ENCODE assay signal across 9 cellular contexts in genomic region chr10:68231106-68231901, GRCh38. TPM values are rescaled to one million over a fixed set of nuclear protein-coding genes. Genes with fewer than 3 reads are reported as not detected.
DNase-seq lines count a peak whose midpoint lies in the region; ATAC-seq and TF ChIP-seq lines count a peak whose summit lies in the region.
"Had no signal": no experiment of that assay in that cellular context is flagged by ENCODE, and none has a peak within 500 bp of the region (broad histone marks: within the 10 kb centered on the region; RNA-seq: fewer than 3 reads in every experiment).

No MANE protein-coding gene starts in this region.

- TF ChIP-seq CTCF in HL-60 (IDR thresholded peaks at IDR 0.05; ENCODE audit: insufficient read depth, low read length) = no peak
- TF ChIP-seq CTCF in OCI-LY3 (IDR thresholded peaks at IDR 0.05; ENCODE audit: low read depth, low read length) = no peak

- no peak overlapping the region for H2BK120ac ChIP-seq in trophoblast cell (ENCODE audit: insufficient read depth, low read length, poor library complexity)

- H2BK5ac ChIP-seq in trophoblast cell (ENCODE audit: low read depth, low read length, poor library complexity) = no peak overlapping the region

- H3K4me3 ChIP-seq in HL-60 (replicated peaks; ENCODE audit: insufficient read depth, low read length) (peak overlapping the region; percentile 52), OCI-LY3 (ENCODE audit: low read length) (peak overlapping the region; percentile 52; the same call in 1 of the 2 replicates), trophoblast cell (ENCODE audit: low read depth, low read length) (peak overlapping the region; percentile 74)

- no peak overlapping the region for H3K27ac ChIP-seq in HL-60 (replicated peaks)
- H3K27ac ChIP-seq in OCI-LY3 (ENCODE audit: low read length) = no peak overlapping the region
- H3K27ac ChIP-seq in trophoblast cell (ENCODE audit: low read depth, low read length) = no peak overlapping the region

- H4K12ac ChIP-seq in trophoblast cell (ENCODE audit: low read depth, low read length) = peak overlapping the region; percentile 41

- no peak overlapping the region for H3K23ac ChIP-seq in trophoblast cell (ENCODE audit: low read length)

- no peak overlapping the region for H2AK5ac ChIP-seq in trophoblast cell (ENCODE audit: low read length)

- no peak overlapping the region for H2BK12ac ChIP-seq in trophoblast cell (ENCODE audit: low read length)

- intact Hi-C loops in left ventricle myocardium superior (cut with micrococcal nuclease) = no loop called here

- peak overlapping the region; percentile 34 for H3K4me2 ChIP-seq in OCI-LY3 (ENCODE audit: low read length)
- peak overlapping the region; percentile 100 for H3K4me2 ChIP-seq in trophoblast cell (ENCODE audit: low read length)

- no peaks in the 10 kb centered on the region for H3K79me2 ChIP-seq in OCI-LY3 (ENCODE audit: low read length)
- H3K79me2 ChIP-seq in trophoblast cell (ENCODE audit: control insufficient read depth, insufficient read depth, low read length, poor library complexity) = peaks cover 2% of the 10 kb centered on the region

- no CpG with 5 or more reads among the region's 83 CpGs for WGBS in trophoblast cell (ENCODE audit: extremely low coverage, insufficient coverage, insufficient read length)

- H3K4ac ChIP-seq in trophoblast cell (ENCODE audit: low read depth, low read length) = no peak overlapping the region

- H2AFZ ChIP-seq in OCI-LY3 (ENCODE audit: low read depth, low read length) (no peak overlapping the region), trophoblast cell (ENCODE audit: insufficient read depth, low read length, poor library complexity) (peak overlapping the region; percentile 72)

- H3K36me3 ChIP-seq in OCI-LY3 (replicated peaks; ENCODE audit: low read depth, low read length) = no peaks in the 10 kb centered on the region
- H3K36me3 ChIP-seq in trophoblast cell (ENCODE audit: control insufficient read depth in 1 of 2, insufficient read depth in 2 of 2, low read length in 2 of 2) = no peaks in the 10 kb centered on the region

- H4K8ac ChIP-seq in trophoblast cell (ENCODE audit: low read depth, low read length) = peak overlapping the region; percentile 56

- DNase-seq in DMS114 treated with DMSO at 0.1 percent for 48 hours (lab: John Stamatoyannopoulos, UW; ENCODE audit: unreplicated experiment) (peak; percentile 70), HL-60 (ENCODE audit: low read depth in 1 of 2, low spot score in 1 of 2) (peak; percentile 37 to 38), amniotic epithelial cell (ENCODE audit: low read depth) (peak; percentile 63), left ventricle myocardium superior (peak; percentile 85), trophoblast cell (peak in 1 of 2 donors; percentile 46)
- no peak for DNase-seq in effector CD8-positive, alpha-beta T cell (lab: John Stamatoyannopoulos, UW)

- H3K79me1 ChIP-seq in trophoblast cell (ENCODE audit: low read length) = peaks cover 2% of the 10 kb centered on the region

- H3K14ac ChIP-seq in trophoblast cell (ENCODE audit: low read length) = peak overlapping the region; percentile 33

- H4K20me1 ChIP-seq in OCI-LY3 (ENCODE audit: insufficient read depth, low read length) = no peaks in the 10 kb centered on the region

- no peaks in the 10 kb centered on the region for H3K9me3 ChIP-seq in OCI-LY3 (ENCODE audit: insufficient read depth, low read length)
- no peaks in the 10 kb centered on the region for H3K9me3 ChIP-seq in trophoblast cell (ENCODE audit: insufficient read depth, low read depth, low read length)

- H3K4me1 ChIP-seq in OCI-LY3 (ENCODE audit: low read length) (no peaks in the 10 kb centered on the region), trophoblast cell (ENCODE audit: control insufficient read depth in 1 of 2, insufficient read depth in 2 of 2, low read length in 2 of 2) (peaks cover 0 to 3% of the 10 kb centered on the region in 2 experiments)

- H3K9ac ChIP-seq in OCI-LY3 (ENCODE audit: low read length) (no peak overlapping the region), trophoblast cell (ENCODE audit: low read length) (peak overlapping the region; percentile 82)

- no peak overlapping the region for H3K18ac ChIP-seq in trophoblast cell (ENCODE audit: low read length)

- H3K27me3 ChIP-seq in HL-60 (ENCODE audit: insufficient read depth, poor library complexity, severe bottlenecking) (no peaks in the 10 kb centered on the region), OCI-LY3 (ENCODE audit: low read depth, low read length) (0 out of 2 replicates have a peak, but pooled peaks cover 11% of the 10 kb centered on the region), trophoblast cell (ENCODE audit: insufficient read depth, low read length) (no peaks in the 10 kb centered on the region)

- ATAC-seq in GM21360 (IDR thresholded peaks at IDR 0.05; ENCODE audit: unreplicated experiment) (peak; percentile 91), left ventricle myocardium superior (peak; percentile 100)

- no peak overlapping the region for H4K91ac ChIP-seq in trophoblast cell (ENCODE audit: low read depth, low read length)

RNA-seq across cellular contexts. Expression of gene ATOH7, which starts 0.6 kb away (rescaled TPM):
- not detected for total RNA-seq in left ventricle myocardium superior
- 0.05 and 0.07 TPM in 2 replicates for polyA plus RNA-seq in trophoblast cell (2013)
- total RNA-seq: glomerular endothelial cell had no signal
